ENCODE assay signal across 8 cellular contexts in the genomic region with DNA sequence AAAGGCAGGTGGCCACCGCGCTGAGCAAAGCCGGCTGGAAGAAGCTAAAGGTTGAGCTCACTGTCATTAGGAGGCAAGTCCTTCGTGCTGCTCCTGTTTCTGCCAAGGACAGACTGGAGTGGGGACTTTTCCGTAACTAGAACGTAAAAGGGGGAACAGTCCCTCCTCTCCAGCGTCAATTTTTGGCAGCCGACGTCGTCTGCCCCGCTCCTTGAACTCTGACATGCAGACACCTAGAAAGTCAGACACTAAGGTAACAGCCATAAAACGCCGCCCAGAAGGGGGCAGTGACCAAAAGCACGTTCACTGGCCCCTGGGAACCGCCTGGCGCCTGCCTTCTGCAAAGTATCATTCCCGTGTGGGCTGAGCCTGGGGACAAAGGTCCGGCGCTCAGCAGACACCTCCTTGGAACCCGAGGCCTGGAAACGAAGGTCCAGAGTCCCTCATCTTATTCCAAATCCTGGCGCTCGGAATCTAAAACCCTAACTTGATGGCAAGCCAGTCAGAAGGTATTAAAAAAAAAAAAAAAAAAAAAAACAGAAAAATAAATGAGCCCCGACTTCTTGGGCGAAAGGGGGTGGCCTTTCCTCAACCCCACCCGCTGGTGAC. TPM values are rescaled to one million over a fixed set of nuclear protein-coding genes. Genes with fewer than 3 reads are reported as not detected.
DNase-seq lines count a peak whose midpoint lies in the region; ATAC-seq and TF ChIP-seq lines count a peak whose summit lies in the region.

No MANE protein-coding gene starts in this region.

- H3K9me3 ChIP-seq in muscle layer of duodenum (ENCODE audit: control insufficient read depth in 1 of 2, low read length in 2 of 2), result no peaks in the 10 kb centered on the region
- H3K9me3 ChIP-seq in upper lobe of left lung, result no peaks in the 10 kb centered on the region

- H3K27me3 Mint-ChIP-seq in activated CD4-positive, alpha-beta memory T cell treated with anti-CD3 and anti-CD28 coated beads for 36 hours, result peaks cover 6% of the 10 kb centered on the region

- H3K36me3 Mint-ChIP-seq in activated CD4-positive, alpha-beta memory T cell treated with anti-CD3 and anti-CD28 coated beads for 36 hours, result peaks cover 3% of the 10 kb centered on the region

- POLR2A ChIA-PET in activated CD4-positive, alpha-beta memory T cell treated with anti-CD3 and anti-CD28 coated beads for 36 hours (lab: Charles Lee), result interaction anchor here (2.4 kb wide), 1 partner anchor 16 kb away, joined by 17 read pairs; a partner anchor contains a TSS

- H3K9me3 Mint-ChIP-seq in activated CD4-positive, alpha-beta memory T cell treated with anti-CD3 and anti-CD28 coated beads for 36 hours, result peaks cover 10% of the 10 kb centered on the region

- peak; percentile 68 for DNase-seq in NCI-H82 (lab: John Stamatoyannopoulos, UW)
- no peak for DNase-seq in NCI-H82 treated with DMSO at 0.1 percent for 48 hours (lab: John Stamatoyannopoulos, UW; ENCODE audit: unreplicated experiment)
- DNase-seq in NCI-H2196 treated with DMSO at 0.1 percent for 48 hours (lab: John Stamatoyannopoulos, UW; ENCODE audit: unreplicated experiment), result peak; percentile 7
- DNase-seq in activated CD4-positive, alpha-beta memory T cell treated with anti-CD3 and anti-CD28 coated beads for 36 hours, result peak; percentile 54
- DNase-seq in epithelial cell of esophagus (ENCODE audit: low read depth), result peak; percentile 57
- DNase-seq in upper lobe of left lung, result peak in 1 of 2 donors; percentile 92

- peak in 1 of 4 donors; percentile 43 for TF ChIP-seq EP300 in upper lobe of left lung (IDR thresholded peaks at IDR 0.05)

- intact Hi-C loops in activated CD4-positive, alpha-beta memory T cell treated with anti-CD3 and anti-CD28 coated beads for 36 hours (cut with micrococcal nuclease), result no loop called here

- TF ChIP-seq CTCF in epithelial cell of esophagus (IDR thresholded peaks at IDR 0.05; ENCODE audit: insufficient read depth, low read depth, low read length, missing control alignments) (peak; percentile 29), upper lobe of left lung (IDR thresholded peaks at IDR 0.05) (peak in 4 of 6 experiments; percentile 20 to 50 (median 29))

- peaks cover 0 to 4% of the 10 kb centered on the region in 2 donors for H3K36me3 ChIP-seq in muscle layer of duodenum (ENCODE audit: control insufficient read depth in 1 of 2, insufficient read depth in 2 of 2, low read length in 2 of 2)
- no peaks in the 10 kb centered on the region for H3K36me3 ChIP-seq in upper lobe of left lung

- WGBS in upper lobe of left lung, 2 donors, result 2 to 3% methylated on average over 16 to 26 of the region's 26 CpGs

- H3K4me1 ChIP-seq in muscle layer of duodenum (ENCODE audit: control insufficient read depth in 1 of 2, insufficient read depth in 2 of 2, low read length in 2 of 2) (peaks cover 22 to 39% of the 10 kb centered on the region in 2 donors), upper lobe of left lung (peaks cover 18 to 34% (median 26%) of the 10 kb centered on the region in 4 donors)

- CTCF ChIA-PET in activated CD4-positive, alpha-beta memory T cell treated with anti-CD3 and anti-CD28 coated beads for 36 hours (lab: Charles Lee), result interaction anchor here (0.6 to 11.4 kb wide), 10 partner anchors 9 to 150 kb away, joined by 3 to 228 read pairs (median 6); a partner anchor contains a TSS

- H3K4me3 ChIP-seq in epithelial cell of esophagus (ENCODE audit: low read length) (peak overlapping the region; percentile 74), muscle layer of duodenum (ENCODE audit: low read depth in 1 of 2, low read length in 2 of 2) (peak overlapping the region; percentile 74 to 87), upper lobe of left lung (peak overlapping the region; percentile 51 to 80 (median 70))

- peak; percentile 53 to 79 for ATAC-seq in upper lobe of left lung (ENCODE audit: low FRiP score in 2 of 2)
- no peak for ATAC-seq in GM21423 (IDR thresholded peaks at IDR 0.05; ENCODE audit: unreplicated experiment)

- no peaks in the 10 kb centered on the region for H3K27me3 ChIP-seq in muscle layer of duodenum (ENCODE audit: low read depth, low read length)
- peaks cover 0 to 4% (median 0%) of the 10 kb centered on the region in 4 donors for H3K27me3 ChIP-seq in upper lobe of left lung

- peak in 1 of 4 donors; percentile 44 for TF ChIP-seq POLR2A in upper lobe of left lung (IDR thresholded peaks at IDR 0.05)

- no peak overlapping the region for H3K27ac Mint-ChIP-seq in activated CD4-positive, alpha-beta memory T cell treated with anti-CD3 and anti-CD28 coated beads for 36 hours

- H3K4me1 Mint-ChIP-seq in activated CD4-positive, alpha-beta memory T cell treated with anti-CD3 and anti-CD28 coated beads for 36 hours (ENCODE audit: low read depth), result peaks cover 18% of the 10 kb centered on the region

- H3K4me3 Mint-ChIP-seq in activated CD4-positive, alpha-beta memory T cell treated with anti-CD3 and anti-CD28 coated beads for 36 hours, result peak overlapping the region; percentile 78

- H3K27ac ChIP-seq in muscle layer of duodenum (ENCODE audit: low read length) (peak overlapping the region; percentile 90), upper lobe of left lung (peak overlapping the region; percentile 79 to 98 (median 94))

RNA-seq across cellular contexts. Expression of a gene that starts 1.1 kb away (rescaled TPM):
- total RNA-seq in activated CD4-positive, alpha-beta memory T cell treated with anti-CD3 and anti-CD28 coated beads for 36 hours, result 1 to 10 TPM; 1.4 TPM
- 100 to 1,000 TPM; 137 to 504 (median 308) TPM for total RNA-seq in upper lobe of left lung

RNA-seq across cellular contexts. Expression of a gene that starts 16.0 kb away (rescaled TPM):
- total RNA-seq in activated CD4-positive, alpha-beta memory T cell treated with anti-CD3 and anti-CD28 coated beads for 36 hours, result 100 to 1,000 TPM; 209 to 218 TPM
- 100 to 1,000 TPM; 123 to 605 (median 251) TPM for total RNA-seq in upper lobe of left lung

RNA-seq across cellular contexts. Expression of a gene that starts 20.2 kb away (rescaled TPM):
- not detected for total RNA-seq in activated CD4-positive, alpha-beta memory T cell treated with anti-CD3 and anti-CD28 coated beads for 36 hours
- not detected for total RNA-seq in upper lobe of left lung

RNA-seq across cellular contexts. Expression of a gene that starts 38.3 kb away (rescaled TPM):
- total RNA-seq in activated CD4-positive, alpha-beta memory T cell treated with anti-CD3 and anti-CD28 coated beads for 36 hours, result 10 to 100 TPM; 39.6 to 41.6 TPM
- total RNA-seq in upper lobe of left lung, result 10 to 100 TPM; 18.1 to 64.9 (median 31.5) TPM

RNA-seq across cellular contexts. Expression of a gene that starts 48.6 kb away (rescaled TPM):
- total RNA-seq in activated CD4-positive, alpha-beta memory T cell treated with anti-CD3 and anti-CD28 coated beads for 36 hours, result 10 to 100 TPM; 70.6 to 73.5 TPM
- total RNA-seq in upper lobe of left lung, result 10 to 100 TPM in 3 of 6 donors, 1 to 10 TPM in 3; 6.2 to 13.6 (median 10.0) TPM

Comparison
In these comparisons a context has a peak if more than half of its experiments do, and no peak if none do; other contexts are left out.
1. RNA of a gene that starts 1.1 kb away (total RNA-seq): 137 to 504 TPM in upper lobe of left lung; 1.4 TPM in activated CD4-positive, alpha-beta memory T cell treated with anti-CD3 and anti-CD28 coated beads for 36 hours; every median in the first group is over 10 times any median in the second.
2. Peak in every context shown above with its lines, with median percentiles within 50 percentile points of each other: H3K4me3 ChIP-seq.